Comparison of ENCODE assay signal across 8 cellular contexts in genomic region chr17:75289122-75289831, GRCh38. TPM values are rescaled to one million over a fixed set of nuclear protein-coding genes. Genes with fewer than 3 reads are reported as not detected.
DNase-seq lines count a peak whose midpoint lies in the region; ATAC-seq, FAIRE-seq and TF ChIP-seq lines count a peak whose summit lies in the region.

Gene SLC25A19, minus strand, starts transcription at chr17:75289433. Its CDS starts 2,669 bp downstream, at chr17:75286764.

- TF ChIP-seq POLR2A in body of pancreas (IDR thresholded peaks at IDR 0.05) = peak; percentile 97 to 98 (median 97)
- TF ChIP-seq POLR2A in sigmoid colon (IDR thresholded peaks at IDR 0.05) = peak; percentile 63 to 78

- WGBS in body of pancreas, 2 donors = 1 to 3% methylated on average over 8 to 54 of the region's 65 CpGs
- WGBS in sigmoid colon, 2 donors = 0% methylated on average over 65 of the region's 65 CpGs

- H3K9me3 ChIP-seq in body of pancreas (no peaks in the 10 kb centered on the region), sigmoid colon (no peaks in the 10 kb centered on the region)

- H3K4me3 ChIP-seq in body of pancreas (peak within 1 kb of the TSS; percentile 39 to 75), sigmoid colon (peak within 1 kb of the TSS; percentile 65 to 78 (median 74))

- H3K36me3 ChIP-seq in body of pancreas (replicated peaks in 1 of 2; ENCODE audit: insufficient read depth in 1 of 2, low read depth in 2 of 2) (no peaks in the 10 kb centered on the region), sigmoid colon (peaks cover 0 to 18% (median 3%) of the 10 kb centered on the region in 4 donors)

- intact Hi-C loops in body of pancreas (cut with DNase I) (no loop called here), sigmoid colon (cut with DNase I) (loop anchor here (2.0 to 10.0 kb wide), 3 partner anchors 18 to 296 kb away; partner anchors contain the start of genes CASKIN2, MIF4GD, MYO15B and TSEN54)

- ATAC-seq in GM18520 (IDR thresholded peaks at IDR 0.05; ENCODE audit: unreplicated experiment) (peak; percentile 88), HG03064 (IDR thresholded peaks at IDR 0.05; ENCODE audit: low read depth, unreplicated experiment) (peak; percentile 80), body of pancreas (peak; percentile 99)

- TF ChIP-seq EP300 in sigmoid colon (IDR thresholded peaks at IDR 0.05) = no peak

- H3K27me3 ChIP-seq in body of pancreas (no peaks in the 10 kb centered on the region), sigmoid colon (no peaks in the 10 kb centered on the region)

- DNase-seq in NCI-H2107 treated with DMSO at 0.1 percent for 48 hours (lab: John Stamatoyannopoulos, UW; ENCODE audit: unreplicated experiment) (peak; percentile 96), body of pancreas (peak; percentile 98 to 99 (median 98)), iPS DF 19.7 (ENCODE audit: low read depth, low spot score) (peak; percentile 98), sigmoid colon (peak; percentile 100)

- TF ChIP-seq CTCF in body of pancreas (IDR thresholded peaks at IDR 0.05) (peak in 1 of 7 experiments; percentile 14), sigmoid colon (IDR thresholded peaks at IDR 0.05) (no peak)

- H3K27ac ChIP-seq in body of pancreas (peak within 1 kb of the TSS; percentile 69 to 98 (median 87)), sigmoid colon (peak within 1 kb of the TSS; percentile 90 to 97 (median 94))

- H3K4me1 ChIP-seq in body of pancreas (peaks cover 14% of the 10 kb centered on the region), sigmoid colon (peaks cover 0 to 15% (median 5%) of the 10 kb centered on the region in 4 donors)

- FAIRE-seq in A204.1 (lab: Jason Lieb, UNC) (peak; percentile 97), TTC549 (lab: Jason Lieb, UNC) (peak; percentile 69)

RNA-seq across cellular contexts. Expression of gene SLC25A19, which starts in this region (rescaled TPM):
- 1 to 10 TPM; 7.6 to 8.3 TPM for total RNA-seq in body of pancreas
- total RNA-seq in sigmoid colon = 10 to 100 TPM in 3 of 4 donors, 1 to 10 TPM in 1; 8.7 to 19.6 (median 14.7) TPM
- polyA plus RNA-seq in sigmoid colon = 10 to 100 TPM in 2 of 3 donors, 1 to 10 TPM in 1; 5.4 to 20.1 (median 12.0) TPM

Comparison
In these comparisons a context has a peak if more than half of its experiments do, and no peak if none do; other contexts are left out.
1. Peak in every context shown above with its lines: DNase-seq, ATAC-seq, H3K4me3 ChIP-seq and H3K27ac ChIP-seq.